In the genomic region with DNA sequence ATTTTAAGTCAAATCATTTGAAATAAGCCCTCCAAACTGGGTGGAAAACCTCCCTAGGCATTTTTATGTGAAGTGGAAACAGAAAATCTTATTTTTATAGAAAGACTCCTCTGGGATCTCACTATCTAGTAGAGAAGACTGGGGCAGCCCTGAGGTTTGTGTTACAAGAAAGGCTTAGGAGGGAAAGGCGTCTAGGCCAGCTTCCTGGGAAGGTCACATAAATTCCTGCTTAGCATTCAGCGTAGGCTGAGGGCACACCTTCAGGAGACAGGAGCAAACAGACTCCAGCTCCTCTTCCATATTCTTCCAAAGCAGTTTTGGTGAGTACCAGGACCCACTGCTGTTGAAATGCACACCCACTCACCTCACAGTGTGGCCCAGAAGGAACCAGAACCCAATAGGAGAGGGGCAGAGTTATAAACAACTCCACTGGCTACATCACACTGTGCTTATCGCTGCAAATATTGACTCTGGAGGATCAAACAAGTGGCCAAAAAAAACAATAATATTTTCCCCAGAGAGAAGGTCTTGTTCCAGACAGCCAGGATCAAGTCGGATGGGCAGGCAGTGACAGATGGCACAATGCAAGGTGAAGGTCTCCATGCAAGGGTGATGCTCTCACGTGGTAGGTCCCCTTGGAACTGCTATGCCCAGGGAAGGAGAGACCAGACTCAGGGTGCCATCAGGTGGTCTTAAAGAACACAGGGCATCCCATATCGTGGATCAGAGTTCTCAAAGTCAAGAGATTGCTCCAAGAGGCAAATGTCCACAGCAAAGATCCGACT, we compare ENCODE assay signal across 15 cellular contexts. TPM values are rescaled to one million over a fixed set of nuclear protein-coding genes. Genes with fewer than 3 reads are reported as not detected.
A peak's percentile ranks its signal among the peaks of the same experiment; 100 is the strongest.
DNase-seq lines count a peak whose midpoint lies in the region; ATAC-seq, FAIRE-seq and TF ChIP-seq lines count a peak whose summit lies in the region.
"Had no signal": no experiment of that assay in that cellular context is flagged by ENCODE, and none has a peak within 500 bp of the region (broad histone marks: within the 10 kb centered on the region; RNA-seq: fewer than 3 reads in every experiment).

No MANE protein-coding gene starts in this region.

- no peak for TF ChIP-seq CTCF in DND-41 (IDR thresholded peaks at IDR 0.05; ENCODE audit: borderline replicate concordance, extremely low read depth, low read length, poor library complexity, severe bottlenecking)
- no peak for TF ChIP-seq CTCF in bronchial epithelial cell (IDR thresholded peaks at IDR 0.05; ENCODE audit: insufficient read depth, low read length, severe bottlenecking)
- no peak for TF ChIP-seq CTCF in neural progenitor cell (IDR thresholded peaks at IDR 0.05)

- peak; percentile 54 for DNase-seq in DMS53 (lab: John Stamatoyannopoulos, UW)
- no peak for DNase-seq in DMS53 treated with DMSO at 0.1 percent for 48 hours (lab: John Stamatoyannopoulos, UW; ENCODE audit: unreplicated experiment)
- DNase-seq in DND-41 = no peak
- no peak for DNase-seq in bronchial epithelial cell (ENCODE audit: low read depth)
- DNase-seq in neural progenitor cell (ENCODE audit: low spot score) = no peak
- DNase-seq in islet precursor cell = no peak
- DNase-seq in HuH-7.5 (ENCODE audit: low spot score) = no peak
- no peak for DNase-seq in OCI-M2 (lab: John Stamatoyannopoulos, UW; ENCODE audit: unreplicated experiment)
- DNase-seq: C1 segment of cervical spinal cord, H9, KBM-7, NCI-H1436, NCI-H2081, PC-9 had no signal

- H3K9me3 ChIP-seq in DND-41 (ENCODE audit: insufficient read depth, low read length, severe bottlenecking) (no peaks in the 10 kb centered on the region), neural progenitor cell (ENCODE audit: low read depth) (no peaks in the 10 kb centered on the region)

- H3K27me3 Mint-ChIP-seq in neural progenitor cell (ENCODE audit: insufficient read depth, low read depth) = peaks cover 11% of the 10 kb centered on the region

- H3K4me3 ChIP-seq in DND-41 (ENCODE audit: low read depth in 1 of 2, low read length in 2 of 2) = no peak overlapping the region
- no peak overlapping the region for H3K4me3 ChIP-seq in bronchial epithelial cell (ENCODE audit: low read depth, low read length)
- H3K4me3 ChIP-seq in neural progenitor cell = no peak overlapping the region
- H3K4me3 ChIP-seq: PC-9 had no signal

- peaks cover 57% of the 10 kb centered on the region for H3K4me1 Mint-ChIP-seq in neural progenitor cell

- H3K36me3 ChIP-seq in DND-41 (ENCODE audit: insufficient read depth, low read length) = no peaks in the 10 kb centered on the region
- H3K36me3 ChIP-seq in bronchial epithelial cell (ENCODE audit: control insufficient read depth, insufficient read depth, low read length) = no peaks in the 10 kb centered on the region
- H3K36me3 ChIP-seq in neural progenitor cell = no peaks in the 10 kb centered on the region

- H3K27ac ChIP-seq in DND-41 (ENCODE audit: low read length) (peak overlapping the region; percentile 95), neural progenitor cell (no peak overlapping the region)
- H3K27ac ChIP-seq: HL-60, PC-9 had no signal

- no peak overlapping the region for H3K4me3 Mint-ChIP-seq in neural progenitor cell
- H3K4me3 Mint-ChIP-seq: H9 had no signal

- peak; percentile 95 for FAIRE-seq in bronchial epithelial cell (lab: Jason Lieb, UNC)

- no peak overlapping the region for H3K9ac ChIP-seq in DND-41 (ENCODE audit: low read depth, low read length)
- H3K9ac ChIP-seq in neural progenitor cell = no peak overlapping the region

- H2AFZ ChIP-seq in DND-41 (ENCODE audit: low read depth, low read length) (no peak overlapping the region), neural progenitor cell (replicated peaks) (no peak overlapping the region)
- H2AFZ ChIP-seq: PC-9 had no signal

- H4K20me1 ChIP-seq in DND-41 (ENCODE audit: insufficient read depth, low read length) = no peaks in the 10 kb centered on the region
- H4K20me1 ChIP-seq in neural progenitor cell (ENCODE audit: low read depth) = no peaks in the 10 kb centered on the region

- H3K27ac Mint-ChIP-seq in neural progenitor cell = peak overlapping the region; percentile 95
- H3K27ac Mint-ChIP-seq: H9 had no signal

- H3K27me3 ChIP-seq in DND-41 (ENCODE audit: insufficient read depth, low read length, poor library complexity) (no peaks in the 10 kb centered on the region), bronchial epithelial cell (ENCODE audit: control insufficient read depth, insufficient read depth, low read length) (no peaks in the 10 kb centered on the region), neural progenitor cell (no peaks in the 10 kb centered on the region)

- no peaks in the 10 kb centered on the region for H3K9me3 Mint-ChIP-seq in neural progenitor cell
- H3K9me3 Mint-ChIP-seq: H9 had no signal

- H3K36me3 Mint-ChIP-seq in neural progenitor cell = no peaks in the 10 kb centered on the region

- no peak for ATAC-seq in DND-41 (ENCODE audit: insufficient read depth, low read depth)

- H3F3A ChIP-seq in neural progenitor cell (ENCODE audit: low read depth) = peaks cover 26% of the 10 kb centered on the region

- H3K79me2 ChIP-seq in DND-41 (ENCODE audit: insufficient read depth, low read length) = peaks cover 21% of the 10 kb centered on the region
- no peaks in the 10 kb centered on the region for H3K79me2 ChIP-seq in neural progenitor cell (ENCODE audit: low read depth)

- no peak overlapping the region for H3K4me2 ChIP-seq in DND-41 (ENCODE audit: insufficient read depth, low read length)
- H3K4me2 ChIP-seq in neural progenitor cell = no peak overlapping the region
- H3K4me2 ChIP-seq: PC-9 had no signal

- H3K4me1 ChIP-seq in DND-41 (ENCODE audit: insufficient read depth, low read length) (peaks cover 51% of the 10 kb centered on the region), neural progenitor cell (peaks cover 23% of the 10 kb centered on the region)

RNA-seq across cellular contexts. Expression of a gene that starts 17.7 kb away (rescaled TPM):
- 41.1 and 329 TPM in 2 replicates for total RNA-seq in bronchial epithelial cell
- 371 and 935 TPM in 2 replicates for total RNA-seq in neural progenitor cell (ENCODE audit: low replicate concordance)
